23 cellular contexts compared by ENCODE assay signal in genomic region chr1:176735201-176735600, GRCh38.
"Had no signal": no experiment of that assay in that cellular context is flagged by ENCODE, and none has a peak within 500 bp of the region (broad histone marks: within the 10 kb centered on the region; RNA-seq: fewer than 3 reads in every experiment).

No MANE protein-coding gene starts in this region.

- ATAC-seq: activated T-cell treated with anti-CD3 and anti-CD28 coated beads, Interleukin-2, amount 50 U/mL, for 4 hours; activated T-helper 17 cell treated with anti-CD3 and anti-CD28 coated beads, Interleukin-2, amount 50 U/mL, for 72 hours; body of pancreas; esophagus mucosa; WTC11 had no signal

- H3K4me3 Mint-ChIP-seq: activated CD4-positive, alpha-beta memory T cell treated with anti-CD3 and anti-CD28 coated beads, Interleukin-2, amount 10 ng/mL, durations not matched to agents 7 days and 5 days; activated CD4-positive, alpha-beta T cell treated with anti-CD3 and anti-CD28 coated beads, Interleukin-2, amount 10 ng/mL, durations not matched to agents 7 days and 5 days; activated naive CD8-positive, alpha-beta T cell; activated T-cell treated with anti-CD3 and anti-CD28 coated beads, Interleukin-2, amount 50 U/mL, for 4 hours; activated T-helper 17 cell treated with anti-CD3 and anti-CD28 coated beads, Interleukin-2, amount 50 U/mL, for 72 hours; endodermal cell; WTC11 had no signal

- H3K36me3 Mint-ChIP-seq: activated naive CD8-positive, alpha-beta T cell had no signal

- DNase-seq: activated CD4-positive, alpha-beta memory T cell treated with anti-CD3 and anti-CD28 coated beads, Interleukin-2, amount 10 ng/mL, durations not matched to agents 7 days and 5 days; activated CD4-positive, alpha-beta T cell treated with anti-CD3 and anti-CD28 coated beads for 1 hour; activated CD4-positive, alpha-beta T cell treated with anti-CD3 and anti-CD28 coated beads for 4 hours; activated CD4-positive, alpha-beta T cell treated with anti-CD3 and anti-CD28 coated beads, Interleukin-2, amount 10 ng/mL, durations not matched to agents 7 days and 5 days; activated CD4-positive, alpha-beta T cell treated with anti-CD3 and anti-CD28 coated beads, Interleukin-2, amount 50 U/mL, for 4 hours; activated effector memory CD4-positive, alpha-beta T cell treated with Interleukin-2 at 50 U/mL for 16 hours; activated gamma-delta T cell treated with Interleukin-2 at 50 U/mL for 16 hours; activated naive CD4-positive, alpha-beta T cell treated with anti-CD3 and anti-CD28 coated beads, Interleukin-2, amount 50 U/mL, for 16 hours; activated naive CD4-positive, alpha-beta T cell treated with Interleukin-2 at 50 U/mL for 16 hours; activated T-cell treated with anti-CD3 and anti-CD28 coated beads, Interleukin-2, amount 50 U/mL, for 4 hours; amniotic stem cell; anterior cingulate cortex; body of pancreas; caudate nucleus; effector memory CD4-positive, alpha-beta T cell; endodermal cell; foreskin fibroblast; head of caudate nucleus; T-helper 2 cell had no signal

- H3K9me3 Mint-ChIP-seq: activated CD4-positive, alpha-beta memory T cell treated with anti-CD3 and anti-CD28 coated beads, Interleukin-2, amount 10 ng/mL, durations not matched to agents 7 days and 5 days; activated CD4-positive, alpha-beta T cell treated with anti-CD3 and anti-CD28 coated beads, Interleukin-2, amount 10 ng/mL, durations not matched to agents 7 days and 5 days; activated T-cell treated with anti-CD3 and anti-CD28 coated beads, Interleukin-2, amount 50 U/mL, for 4 hours; activated T-helper 17 cell treated with anti-CD3 and anti-CD28 coated beads, Interleukin-2, amount 50 U/mL, for 72 hours had no signal

- H3K27me3 Mint-ChIP-seq: activated CD4-positive, alpha-beta memory T cell treated with anti-CD3 and anti-CD28 coated beads, Interleukin-2, amount 10 ng/mL, durations not matched to agents 7 days and 5 days; activated CD4-positive, alpha-beta T cell treated with anti-CD3 and anti-CD28 coated beads, Interleukin-2, amount 10 ng/mL, durations not matched to agents 7 days and 5 days had no signal

- H3K4me1 Mint-ChIP-seq: activated CD4-positive, alpha-beta memory T cell treated with anti-CD3 and anti-CD28 coated beads, Interleukin-2, amount 10 ng/mL, durations not matched to agents 7 days and 5 days; activated CD4-positive, alpha-beta T cell treated with anti-CD3 and anti-CD28 coated beads, Interleukin-2, amount 10 ng/mL, durations not matched to agents 7 days and 5 days; activated T-helper 17 cell treated with anti-CD3 and anti-CD28 coated beads, Interleukin-2, amount 50 U/mL, for 72 hours; endodermal cell; WTC11 had no signal

- H3K27ac Mint-ChIP-seq: activated CD4-positive, alpha-beta memory T cell treated with anti-CD3 and anti-CD28 coated beads, Interleukin-2, amount 10 ng/mL, durations not matched to agents 7 days and 5 days; activated CD4-positive, alpha-beta T cell treated with anti-CD3 and anti-CD28 coated beads, Interleukin-2, amount 10 ng/mL, durations not matched to agents 7 days and 5 days; activated naive CD8-positive, alpha-beta T cell; activated T-helper 17 cell treated with anti-CD3 and anti-CD28 coated beads, Interleukin-2, amount 50 U/mL, for 72 hours; endodermal cell; WTC11 had no signal
